Comparison of ENCODE assay signal across 8 cellular contexts in genomic region chr5:180069589-180070247, GRCh38. TPM values are rescaled to one million over a fixed set of nuclear protein-coding genes. Genes with fewer than 3 reads are reported as not detected.
DNase-seq lines count a peak whose midpoint lies in the region; ATAC-seq and TF ChIP-seq lines count a peak whose summit lies in the region.

No MANE protein-coding gene starts in this region.

- peaks cover 3% of the 10 kb centered on the region for H3K27me3 Mint-ChIP-seq in osteocyte (ENCODE audit: unreplicated experiment)

- H3K36me3 Mint-ChIP-seq in osteocyte (ENCODE audit: unreplicated experiment): peaks cover 2% of the 10 kb centered on the region

- ATAC-seq in SK-N-SH treated with all-trans-retinoic acid at 6 μM for 48 hours (0 out of 3 replicates have a peak, but pooled peaks have one; percentile 4), esophagus mucosa (no peak)

- H3K9me3 Mint-ChIP-seq in osteocyte (ENCODE audit: unreplicated experiment): peaks cover 5% of the 10 kb centered on the region

- peaks cover 37% of the 10 kb centered on the region for H3K4me1 Mint-ChIP-seq in osteocyte (ENCODE audit: unreplicated experiment)

- peak overlapping the region; percentile 79 for H3K4me3 ChIP-seq in fibroblast of the aortic adventitia (ENCODE audit: low read depth, low read length)

- TF ChIP-seq CTCF in fibroblast of the aortic adventitia (IDR thresholded peaks at IDR 0.05; ENCODE audit: insufficient read depth, low read length): no peak
- TF ChIP-seq CTCF in osteocyte (IDR thresholded peaks at IDR 0.05): no peak
- TF ChIP-seq CTCF in GM20000 (IDR thresholded peaks at IDR 0.05; ENCODE audit: extremely low read depth, missing control alignments): no peak

- peak; percentile 7 for DNase-seq in HCEC 1CT
- no peak for DNase-seq in fibroblast of the aortic adventitia (ENCODE audit: low read depth)
- DNase-seq in osteocyte (ENCODE audit: extremely low spot score, unreplicated experiment): no peak
- no peak for DNase-seq in stimulated activated CD4-positive, alpha-beta T cell treated with anti-CD3 and anti-CD28 coated beads, Interleukin-2, amount 100 ng/mL, for 48 hours
- no peak for DNase-seq in GM20000 (ENCODE audit: low spot score)
- no peak for DNase-seq in activated CD8-positive, alpha-beta memory T cell treated with anti-CD3 and anti-CD28 coated beads, Interleukin-2, amount 50 U/mL, for 4 hours

- peak overlapping the region; percentile 90 for H3K4me3 Mint-ChIP-seq in osteocyte (ENCODE audit: unreplicated experiment)

- peak overlapping the region; percentile 93 for H3K27ac Mint-ChIP-seq in osteocyte (ENCODE audit: unreplicated experiment)

TF ChIP-seq in SK-N-SH treated with all-trans-retinoic acid at 6 μM for 48 hours, 23 proteins besides CTCF, POLR2A, EP300 and RAD21:
- no peak for TF ChIP-seq SNAI2 (CRISPR knock-in tag; IDR thresholded peaks at IDR 0.05)

RNA-seq across cellular contexts. Expression of gene RNF130, which starts 1.8 kb away (rescaled TPM):
- 21.7 and 27.3 TPM in 2 replicates for total RNA-seq in fibroblast of the aortic adventitia (ENCODE audit: low replicate concordance)
- total RNA-seq in osteocyte: 70.8 and 78.4 TPM in 2 replicates
- total RNA-seq in esophagus mucosa: 13.7 TPM
